Comparison of ENCODE assay signal across 1 cellular context in genomic region chr19:35874392-35874930, GRCh38.
TF ChIP-seq lines count a peak whose summit lies in the region.

No MANE protein-coding gene starts in this region.

TF ChIP-seq in H1, 55 proteins besides CTCF, POLR2A, EP300 and RAD21:
- TF ChIP-seq TCF12 (IDR thresholded peaks at IDR 0.05; ENCODE audit: low read depth, low read length) = no peak
- no peak for TF ChIP-seq TBP (IDR thresholded peaks at IDR 0.05; ENCODE audit: low read depth, low read length)
- no peak for TF ChIP-seq SIX5 (IDR thresholded peaks at IDR 0.05; ENCODE audit: low read depth, low read length)
- TF ChIP-seq SP2 (IDR thresholded peaks at IDR 0.05; ENCODE audit: low read length) = no peak
- no peak for TF ChIP-seq HDAC2 (IDR thresholded peaks at IDR 0.05; ENCODE audit: borderline replicate concordance in 1 of 2, low read depth in 2 of 2, low read length in 2 of 2)
- no peak for TF ChIP-seq NANOG (IDR thresholded peaks at IDR 0.05; ENCODE audit: insufficient read depth, low read depth, low read length, poor library complexity, severe bottlenecking)
- TF ChIP-seq KDM5A (IDR thresholded peaks at IDR 0.05; ENCODE audit: low read length) = no peak
- no peak for TF ChIP-seq HDAC6 (IDR thresholded peaks at IDR 0.05; ENCODE audit: low read depth, low read length)
- TF ChIP-seq TAF1 (IDR thresholded peaks at IDR 0.05; ENCODE audit: low read depth, low read length) = no peak
